In the genomic region with DNA sequence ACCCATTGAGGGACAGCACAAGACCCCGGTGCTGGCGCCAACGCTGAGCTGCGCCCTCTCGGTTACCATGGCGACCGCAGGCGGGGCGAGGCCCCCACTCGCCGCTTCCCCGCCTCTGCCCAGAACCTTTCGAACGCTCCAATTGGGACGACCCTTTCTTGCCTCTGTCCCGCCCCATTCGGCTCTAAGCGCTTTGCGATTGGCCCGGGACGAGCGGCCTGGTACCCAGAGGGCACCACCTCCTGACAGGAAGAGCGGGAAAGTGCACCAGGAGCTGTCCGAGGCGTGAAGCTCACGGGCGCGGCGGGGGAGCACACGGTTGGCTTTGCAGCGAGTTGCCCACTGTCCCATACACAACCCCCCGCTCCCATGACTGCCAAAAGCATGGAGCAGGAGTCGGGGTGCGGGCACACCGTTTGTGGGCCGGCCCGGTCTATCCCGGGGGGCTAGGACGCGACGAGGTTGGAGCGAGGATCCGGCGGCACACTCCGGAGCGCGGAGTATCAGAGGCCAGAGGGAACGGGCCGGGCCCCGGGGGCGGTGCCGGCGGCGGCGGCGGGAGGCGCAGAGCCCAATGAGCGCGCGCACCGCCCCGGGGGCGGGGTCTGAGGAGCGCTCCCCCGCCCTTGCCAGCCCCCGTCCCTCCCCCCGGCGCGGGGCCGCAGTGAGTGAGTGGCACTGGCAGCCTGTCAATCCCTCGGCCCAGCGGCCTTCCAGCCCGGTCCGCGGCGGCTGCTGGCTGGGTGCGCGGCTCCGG, we compare ENCODE assay signal across 8 cellular contexts. TPM values are rescaled to one million over a fixed set of nuclear protein-coding genes. Genes with fewer than 3 reads are reported as not detected.
A peak's percentile ranks its signal among the peaks of the same experiment; 100 is the strongest.
DNase-seq lines count a peak whose midpoint lies in the region; ATAC-seq, FAIRE-seq and TF ChIP-seq lines count a peak whose summit lies in the region.

No MANE protein-coding gene starts in this region.

- ATAC-seq in GM19035 (IDR thresholded peaks at IDR 0.05; ENCODE audit: unreplicated experiment) (peak; percentile 71), HG03342 (IDR thresholded peaks at IDR 0.05; ENCODE audit: unreplicated experiment) (peak; percentile 61)

- H3K9me3 ChIP-seq in kidney (ENCODE audit: control insufficient read depth in 1 of 2, low read length in 2 of 2) = no peaks in the 10 kb centered on the region

- intact Hi-C loops in kidney (cut with DNase I) = no loop called here

- H3K36me3 ChIP-seq in kidney (ENCODE audit: control insufficient read depth in 1 of 2, insufficient read depth in 2 of 2, low read length in 2 of 2) = no peaks in the 10 kb centered on the region

- DNase-seq in AG10803 (ENCODE audit: low read depth) (peak; percentile 91), NCI-H446 (lab: John Stamatoyannopoulos, UW) (peak; percentile 81 to 95), cerebellar nuclear complex (lab: John Stamatoyannopoulos, UW) (peak; percentile 66 to 84), kidney (peak; percentile 98)
- DNase-seq in activated CD4-positive, CD25-positive, alpha-beta regulatory T cell treated with anti-CD3 and anti-CD28 coated beads, Interleukin-2, amount 50 U/mL, for 72 hours = peak; percentile 93
- peak; percentile 85 to 92 for DNase-seq in stimulated activated CD4-positive, alpha-beta T cell treated with anti-CD3 and anti-CD28 coated beads, Interleukin-15, amount 100 ng/mL, for 1 hour (ENCODE audit: low read depth in 1 of 2, low spot score in 1 of 2)

- TF ChIP-seq CTCF in AG10803 (conservative IDR thresholded peaks at IDR 0.05; ENCODE audit: low read length) (no peak), kidney (IDR thresholded peaks at IDR 0.05; ENCODE audit: borderline replicate concordance, extremely low read depth, insufficient read depth) (no peak)

- no peak for FAIRE-seq in kidney (lab: Jason Lieb, UNC)

- no peak overlapping the region for H3K9ac ChIP-seq in kidney (ENCODE audit: low read length in 2 of 2)

- peak overlapping the region in 1 of 2 donors; percentile 75 for H3K27ac ChIP-seq in kidney (ENCODE audit: low read depth in 2 of 2, low read length in 2 of 2)

- peak overlapping the region; percentile 73 for H3K4me3 ChIP-seq in AG10803 (ENCODE audit: low read length)
- H3K4me3 ChIP-seq in kidney (ENCODE audit: low read length in 2 of 2) = peak overlapping the region; percentile 65 to 74

- H3K4me1 ChIP-seq in kidney (ENCODE audit: control insufficient read depth in 1 of 2, insufficient read depth in 1 of 2, low read depth in 1 of 2, low read length in 2 of 2) = peaks cover 0 to 10% of the 10 kb centered on the region in 2 donors

RNA-seq across cellular contexts. Expression of gene PBX3, which starts 1.0 kb away (rescaled TPM):
- 23.6 TPM for total RNA-seq in kidney
- 10.2 TPM for polyA plus RNA-seq in kidney (ENCODE audit: insufficient read depth, low read depth, low replicate concordance)

RNA-seq across cellular contexts. Expression of gene MAPKAP1, which starts 39.2 kb away (rescaled TPM):
- 70.5 TPM for total RNA-seq in kidney
- polyA plus RNA-seq in kidney (ENCODE audit: insufficient read depth, low read depth, low replicate concordance) = 99.4 TPM
